8 cellular contexts compared by ENCODE assay signal in the genomic region with DNA sequence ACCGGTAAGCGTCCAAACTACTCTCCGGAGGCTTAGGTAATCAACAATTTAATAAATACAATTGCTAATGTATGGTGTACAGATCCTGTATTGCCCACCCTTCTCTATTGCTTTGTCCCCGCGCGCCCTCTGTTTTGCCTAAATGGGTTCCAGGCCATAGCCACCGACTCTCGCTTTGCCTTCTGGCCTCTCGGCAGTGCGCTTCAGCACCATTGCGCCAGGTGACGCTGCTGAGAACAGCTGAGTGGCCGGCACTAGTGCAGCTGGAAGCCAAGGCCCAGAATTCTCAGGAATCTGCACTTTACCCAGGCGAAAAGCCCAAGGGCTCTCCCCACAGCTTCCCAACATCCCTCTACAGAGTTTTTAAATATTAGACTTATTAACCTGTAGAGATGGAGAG.
A peak's percentile ranks its signal among the peaks of the same experiment; 100 is the strongest.
DNase-seq lines count a peak whose midpoint lies in the region; ATAC-seq and TF ChIP-seq lines count a peak whose summit lies in the region.
"Not testable (repeated sequence)": the region's sequence is repeated elsewhere in the genome, so short reads cannot be mapped to it uniquely, and the experiment has no call there.

No MANE protein-coding gene starts in this region.

- intact Hi-C loops in left ventricle myocardium superior (cut with micrococcal nuclease), result not testable (repeated sequence)

- ATAC-seq in GM18498 (IDR thresholded peaks at IDR 0.05; ENCODE audit: unreplicated experiment), result peak; percentile 53
- peak; percentile 56 for ATAC-seq in GM19397 (IDR thresholded peaks at IDR 0.05; ENCODE audit: unreplicated experiment)
- peak; percentile 54 for ATAC-seq in HG02798 (IDR thresholded peaks at IDR 0.05; ENCODE audit: poor library complexity, unreplicated experiment)
- 0 out of 3 replicates have a peak, but pooled peaks have one; percentile 22 for ATAC-seq in RWPE2 (ENCODE audit: low read depth)
- ATAC-seq in esophagus mucosa, result peak; percentile 49
- peak; percentile 93 for ATAC-seq in left ventricle myocardium superior
- peak; percentile 76 for ATAC-seq in lung (ENCODE audit: insufficient read depth, low FRiP score)
- ATAC-seq in upper lobe of left lung (ENCODE audit: low FRiP score in 2 of 2), result peak; percentile 91 to 93

- H3K27me3 ChIP-seq in RWPE2 (ENCODE audit: insufficient read depth, poor library complexity, severe bottlenecking); lung (ENCODE audit: control insufficient read depth, insufficient read depth); upper lobe of left lung: not testable (repeated sequence)

- not testable (repeated sequence) for TF ChIP-seq POLR2A in upper lobe of left lung (IDR thresholded peaks at IDR 0.05)

- TF ChIP-seq CTCF in RWPE2 (IDR thresholded peaks at IDR 0.05; ENCODE audit: poor library complexity, severe bottlenecking); lung (IDR thresholded peaks at IDR 0.05; ENCODE audit: control extremely low read depth, extremely low read depth); upper lobe of left lung (IDR thresholded peaks at IDR 0.05): not testable (repeated sequence)

- not testable (repeated sequence) for H3K36me3 ChIP-seq in RWPE2 (ENCODE audit: low read depth); lung (ENCODE audit: control insufficient read depth in 2 of 2, insufficient read depth in 2 of 2, low read length in 2 of 2); upper lobe of left lung

- not testable (repeated sequence) for H3K9me3 ChIP-seq in RWPE2 (ENCODE audit: severe bottlenecking); lung (ENCODE audit: control insufficient read depth in 2 of 2, insufficient read depth in 1 of 2, low read length in 1 of 2); upper lobe of left lung

- no CpG with 5 or more reads among the region's 14 CpGs for WGBS in lung, 2 donors
- no CpG with 5 or more reads among the region's 14 CpGs for WGBS in upper lobe of left lung, 2 donors

- DNase-seq in RWPE2 (ENCODE audit: low spot score); left ventricle myocardium superior; lung (ENCODE audit: low spot score); upper lobe of left lung: not testable (repeated sequence)

- not testable (repeated sequence) for H3K4me1 ChIP-seq in RWPE2 (ENCODE audit: insufficient read depth, poor library complexity, severe bottlenecking); lung (ENCODE audit: control insufficient read depth in 2 of 2, insufficient read depth in 2 of 2, low read length in 2 of 2); upper lobe of left lung

- not testable (repeated sequence) for H3K4me3 ChIP-seq in RWPE2 (ENCODE audit: severe bottlenecking); lung; upper lobe of left lung

- not testable (repeated sequence) for TF ChIP-seq EP300 in upper lobe of left lung (IDR thresholded peaks at IDR 0.05)

- not testable (repeated sequence) for H3K27ac ChIP-seq in RWPE2 (ENCODE audit: poor library complexity, severe bottlenecking); lung (ENCODE audit: low read depth in 1 of 2, low read length in 1 of 2); upper lobe of left lung

Comparison
In these comparisons a context has a peak if more than half of its experiments do, and no peak if none do; other contexts are left out.
1. ATAC-seq: peak in every context shown above with its lines; median percentile 93 in left ventricle myocardium superior; 92 in upper lobe of left lung; 76 in lung; 56 in GM19397; 54 in HG02798; 53 in GM18498; 49 in esophagus mucosa; 22 in RWPE2.